ENCODE assay signal across 29 cellular contexts in genomic region chr5:3361811-3362605, GRCh38.
"Had no signal": no experiment of that assay in that cellular context is flagged by ENCODE, and none has a peak within 500 bp of the region (broad histone marks: within the 10 kb centered on the region; RNA-seq: fewer than 3 reads in every experiment).

No MANE protein-coding gene starts in this region.

- H3K27me3 ChIP-seq: ascending aorta, body of pancreas, SJCRH30 had no signal

- H3K27ac ChIP-seq: ascending aorta, body of pancreas, SJCRH30, WERI-Rb-1 had no signal

- H3K27ac Mint-ChIP-seq: activated CD8-positive, alpha-beta T cell treated with anti-CD3 and anti-CD28 coated beads for 36 hours; activated naive CD4-positive, alpha-beta T cell treated with anti-CD3 and anti-CD28 coated beads, Interleukin-2, amount 50 U/mL, for 72 hours; activated naive CD8-positive, alpha-beta T cell treated with anti-CD3 and anti-CD28 coated beads, Interleukin-2, amount 50 U/mL, for 24 hours; activated T-cell treated with anti-CD3 and anti-CD28 coated beads, Interleukin-2, amount 50 U/mL, for 24 hours; activated T-helper 1 cell treated with anti-CD3 and anti-CD28 coated beads, Interleukin-12 subunit alpha, Interleukin-12 subunit beta, Interleukin-2, Interleukin-4 antibody, amounts not matched to agents 30 ng/mL and 10 ng/mL and 1 ng/mL, durations not matched to agents 14 hours and 24 hours and 36 hours; IgD-negative memory B cell had no signal

- H3K27me3 Mint-ChIP-seq: activated CD8-positive, alpha-beta T cell treated with anti-CD3 and anti-CD28 coated beads for 36 hours; activated naive CD8-positive, alpha-beta T cell treated with anti-CD3 and anti-CD28 coated beads, Interleukin-2, amount 50 U/mL, for 24 hours; activated T-cell treated with anti-CD3 and anti-CD28 coated beads, Interleukin-2, amount 50 U/mL, for 24 hours; IgD-negative memory B cell had no signal

- ATAC-seq: activated CD4-positive, CD25-positive, alpha-beta regulatory T cell treated with anti-CD3 and anti-CD28 coated beads, Interleukin-2, amount 50 U/mL, for 24 hours; activated CD8-positive, alpha-beta T cell treated with anti-CD3 and anti-CD28 coated beads for 36 hours; activated naive CD4-positive, alpha-beta T cell treated with anti-CD3 and anti-CD28 coated beads, Interleukin-2, amount 50 U/mL, for 72 hours; activated naive CD8-positive, alpha-beta T cell treated with anti-CD3 and anti-CD28 coated beads, Interleukin-2, amount 50 U/mL, for 24 hours; body of pancreas had no signal

- H3K36me3 ChIP-seq: ascending aorta, SJCRH30, WERI-Rb-1 had no signal

- H3K4me3 ChIP-seq: ascending aorta, body of pancreas, SJCRH30 had no signal

- H3K4me1 ChIP-seq: ascending aorta, body of pancreas, SJCRH30 had no signal

- DNase-seq: activated CD4-positive, alpha-beta T cell treated with anti-CD3 and anti-CD28 coated beads for 4 hours; activated CD8-positive, alpha-beta T cell treated with anti-CD3 and anti-CD28 coated beads for 36 hours; activated effector memory CD4-positive, alpha-beta T cell treated with anti-CD3 and anti-CD28 coated beads, Interleukin-2, amount 50 U/mL, for 16 hours; activated naive CD4-positive, alpha-beta T cell treated with Interleukin-2 at 50 U/mL for 16 hours; activated naive CD8-positive, alpha-beta T cell treated with anti-CD3 and anti-CD28 coated beads, Interleukin-2, amount 50 U/mL, for 24 hours; activated T-cell treated with anti-CD3 and anti-CD28 coated beads, Interleukin-2, amount 50 U/mL, for 24 hours; amniotic stem cell; body of pancreas; KG1; NCI-H1048; NCI-H146; NCI-H187 treated with DMSO at 0.1 percent for 48 hours; NCI-H2081 treated with DMSO at 0.1 percent for 48 hours; NCI-H2171; NCI-H2227 treated with DMSO at 0.1 percent for 48 hours; NCI-H446 treated with DMSO at 0.1 percent for 48 hours; NCI-H524 treated with DMSO at 0.1 percent for 48 hours; NCI-H774; Right ventricle myocardium superior; RPMI8226; SJCRH30; SK-N-SH; T-helper 1 cell; WERI-Rb-1 had no signal

- H3K4me1 Mint-ChIP-seq: activated naive CD8-positive, alpha-beta T cell treated with anti-CD3 and anti-CD28 coated beads, Interleukin-2, amount 50 U/mL, for 24 hours; IgD-negative memory B cell had no signal

- H3K9me3 ChIP-seq: ascending aorta, body of pancreas, SJCRH30, SK-N-SH had no signal

- H3K9me3 Mint-ChIP-seq: activated T-cell treated with anti-CD3 and anti-CD28 coated beads, Interleukin-2, amount 50 U/mL, for 24 hours had no signal

- H3K4me3 Mint-ChIP-seq: activated CD8-positive, alpha-beta T cell treated with anti-CD3 and anti-CD28 coated beads for 36 hours; activated naive CD8-positive, alpha-beta T cell treated with anti-CD3 and anti-CD28 coated beads, Interleukin-2, amount 50 U/mL, for 24 hours; activated T-cell treated with anti-CD3 and anti-CD28 coated beads, Interleukin-2, amount 50 U/mL, for 24 hours; activated T-helper 1 cell treated with anti-CD3 and anti-CD28 coated beads, Interleukin-12 subunit alpha, Interleukin-12 subunit beta, Interleukin-2, Interleukin-4 antibody, amounts not matched to agents 30 ng/mL and 10 ng/mL and 1 ng/mL, durations not matched to agents 14 hours and 24 hours and 36 hours; IgD-negative memory B cell had no signal
